Comparison of ENCODE assay signal across 1 cellular context in the genomic region with DNA sequence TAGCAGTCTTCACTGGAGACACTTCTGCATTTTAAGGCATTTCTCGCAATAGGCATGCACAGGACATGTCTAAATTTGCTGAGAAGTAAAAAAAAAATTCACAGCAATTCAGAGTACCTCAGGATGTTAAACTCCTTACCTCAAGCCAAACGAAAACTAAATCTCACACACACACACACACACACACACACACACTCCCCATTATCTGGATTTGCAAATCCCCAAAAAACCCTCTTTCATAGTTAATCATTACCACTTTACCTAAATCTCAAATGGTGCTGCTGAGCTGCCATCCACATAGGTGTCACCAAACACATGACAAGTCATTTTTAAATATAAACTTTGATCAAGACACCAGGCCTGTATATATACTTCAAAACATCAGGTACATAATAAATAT.
TF ChIP-seq lines count a peak whose summit lies in the region.

No MANE protein-coding gene starts in this region.

TF ChIP-seq in IMR-90, 13 proteins besides CTCF, POLR2A, EP300 and RAD21:
- TF ChIP-seq, protein P1, sequence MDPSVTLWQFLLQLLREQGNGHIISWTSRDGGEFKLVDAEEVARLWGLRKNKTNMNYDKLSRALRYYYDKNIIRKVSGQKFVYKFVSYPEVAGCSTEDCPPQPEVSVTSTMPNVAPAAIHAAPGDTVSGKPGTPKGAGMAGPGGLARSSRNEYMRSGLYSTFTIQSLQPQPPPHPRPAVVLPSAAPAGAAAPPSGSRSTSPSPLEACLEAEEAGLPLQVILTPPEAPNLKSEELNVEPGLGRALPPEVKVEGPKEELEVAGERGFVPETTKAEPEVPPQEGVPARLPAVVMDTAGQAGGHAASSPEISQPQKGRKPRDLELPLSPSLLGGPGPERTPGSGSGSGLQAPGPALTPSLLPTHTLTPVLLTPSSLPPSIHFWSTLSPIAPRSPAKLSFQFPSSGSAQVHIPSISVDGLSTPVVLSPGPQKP (IDR thresholded peaks at IDR 0.05; ENCODE audit: borderline replicate concordance, low read depth, low read length) = no peak
